11 cellular contexts compared by ENCODE assay signal in the genomic region with DNA sequence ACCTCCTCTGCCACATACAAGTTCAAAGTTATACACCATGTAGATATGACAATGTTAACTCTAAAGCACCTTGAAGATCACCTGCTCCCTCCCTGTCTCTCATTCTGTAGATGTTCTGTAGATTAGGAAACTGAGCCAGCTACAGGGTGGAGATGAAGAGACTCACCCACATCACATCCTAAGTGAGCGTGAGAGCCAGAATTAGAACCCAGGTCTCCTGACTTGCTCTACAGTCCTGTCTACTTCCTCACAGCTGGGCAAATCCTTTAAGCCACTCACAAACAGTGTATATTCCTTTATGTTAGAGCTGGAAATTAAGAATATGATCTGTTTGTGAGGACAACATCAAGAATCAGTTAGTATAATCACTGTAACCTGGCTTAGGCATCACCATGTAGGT. TPM values are rescaled to one million over a fixed set of nuclear protein-coding genes. Genes with fewer than 3 reads are reported as not detected.
DNase-seq lines count a peak whose midpoint lies in the region; ATAC-seq, FAIRE-seq and TF ChIP-seq lines count a peak whose summit lies in the region.
"Had no signal": no experiment of that assay in that cellular context is flagged by ENCODE, and none has a peak within 500 bp of the region (broad histone marks: within the 10 kb centered on the region; RNA-seq: fewer than 3 reads in every experiment).

No MANE protein-coding gene starts in this region.

- H3K27ac Mint-ChIP-seq in T-helper 1 cell treated with Interleukin-12 subunit alpha and Interleukin-12 subunit beta and Interleukin-4 antibody, amounts not matched to agents 30 μg/mL and 1 μg/mL, for 36 hours: no peak overlapping the region
- peak overlapping the region; percentile 82 for H3K27ac Mint-ChIP-seq in activated naive CD8-positive, alpha-beta T cell
- H3K27ac Mint-ChIP-seq in stimulated activated naive CD8-positive, alpha-beta T cell treated with anti-CD3 and anti-CD28 coated beads, Interleukin-15, amount 100 ng/mL, for 72 hours: no peak overlapping the region

- ATAC-seq in stimulated activated naive CD8-positive, alpha-beta T cell treated with anti-CD3 and anti-CD28 coated beads, Interleukin-15, amount 100 ng/mL, for 72 hours: no peak

- H3K27me3 Mint-ChIP-seq in T-helper 1 cell treated with Interleukin-12 subunit alpha and Interleukin-12 subunit beta and Interleukin-4 antibody, amounts not matched to agents 30 μg/mL and 1 μg/mL, for 36 hours (ENCODE audit: low read depth): peaks cover 4% of the 10 kb centered on the region
- H3K27me3 Mint-ChIP-seq in activated naive CD8-positive, alpha-beta T cell: no peaks in the 10 kb centered on the region
- no peaks in the 10 kb centered on the region for H3K27me3 Mint-ChIP-seq in stimulated activated naive CD8-positive, alpha-beta T cell treated with anti-CD3 and anti-CD28 coated beads, Interleukin-15, amount 100 ng/mL, for 72 hours

- H3K36me3 ChIP-seq in keratinocyte (ENCODE audit: control insufficient read depth in 2 of 2, extremely low read depth in 1 of 2, insufficient read depth in 2 of 2, low read length in 2 of 2): peaks cover 5 to 8% of the 10 kb centered on the region in 2 experiments
- no peaks in the 10 kb centered on the region for H3K36me3 ChIP-seq in effector memory CD4-positive, alpha-beta T cell (ENCODE audit: control insufficient read depth, insufficient read depth, low read length)

- dilution Hi-C loops in keratinocyte (cut with MboI; ENCODE audit: extremely low pct_ligation_motif_present, low sequenced_read_pairs): no loop called here

- no peak overlapping the region for H2AFZ ChIP-seq in keratinocyte (ENCODE audit: control insufficient read depth, low read length)

- H3K9me3 ChIP-seq in keratinocyte (ENCODE audit: control insufficient read depth, low read depth, low read length): no peaks in the 10 kb centered on the region
- H3K9me3 ChIP-seq in effector memory CD4-positive, alpha-beta T cell (ENCODE audit: control insufficient read depth, low read length): no peaks in the 10 kb centered on the region

- no peak for TF ChIP-seq CTCF in keratinocyte (optimal IDR thresholded peaks at IDR 0.05 in 1 of 3, IDR thresholded peaks at IDR 0.05 in 1 of 3, conservative IDR thresholded peaks at IDR 0.05 in 1 of 3; ENCODE audit: extremely low read depth in 1 of 3, insufficient read depth in 2 of 3, low read length in 3 of 3)

- H3K9me1 ChIP-seq in keratinocyte (ENCODE audit: control insufficient read depth, extremely low read depth, insufficient read depth, low read length): peaks cover 2% of the 10 kb centered on the region

- DNase-seq in T-helper 1 cell (no peak), keratinocyte (ENCODE audit: low read depth, low spot score) (no peak), hypothalamus (lab: John Stamatoyannopoulos, UW) (no peak), NCI-H510A (lab: John Stamatoyannopoulos, UW) (no peak)
- DNase-seq in stimulated activated naive CD8-positive, alpha-beta T cell treated with anti-CD3 and anti-CD28 coated beads, Interleukin-15, amount 100 ng/mL, for 72 hours: no peak
- DNase-seq in effector memory CD4-positive, alpha-beta T cell: no peak
- DNase-seq: effector CD8-positive, alpha-beta T cell; NCI-H2029 had no signal

- H4K20me1 ChIP-seq in keratinocyte (ENCODE audit: control insufficient read depth, extremely low read depth, insufficient read depth, low read length): no peaks in the 10 kb centered on the region

- H3K4me1 Mint-ChIP-seq in T-helper 1 cell treated with Interleukin-12 subunit alpha and Interleukin-12 subunit beta and Interleukin-4 antibody, amounts not matched to agents 30 μg/mL and 1 μg/mL, for 36 hours (ENCODE audit: low read depth): peaks cover 37% of the 10 kb centered on the region
- peaks cover 60% of the 10 kb centered on the region for H3K4me1 Mint-ChIP-seq in activated naive CD8-positive, alpha-beta T cell (ENCODE audit: low read depth)
- peaks cover 49% of the 10 kb centered on the region for H3K4me1 Mint-ChIP-seq in stimulated activated naive CD8-positive, alpha-beta T cell treated with anti-CD3 and anti-CD28 coated beads, Interleukin-15, amount 100 ng/mL, for 72 hours

- peaks cover 18% of the 10 kb centered on the region for H3K4me1 ChIP-seq in keratinocyte (ENCODE audit: control insufficient read depth, extremely low read depth, insufficient read depth, low read length)
- H3K4me1 ChIP-seq in effector memory CD4-positive, alpha-beta T cell (ENCODE audit: control insufficient read depth, insufficient read depth, low read length, poor library complexity, severe bottlenecking): peaks cover 17% of the 10 kb centered on the region

- FAIRE-seq in keratinocyte (lab: Jason Lieb, UNC): no peak
- FAIRE-seq: A204.1 had no signal

- H3K27ac ChIP-seq in keratinocyte (ENCODE audit: control insufficient read depth, insufficient read depth, low read length): no peak overlapping the region
- H3K27ac ChIP-seq in effector memory CD4-positive, alpha-beta T cell (ENCODE audit: insufficient read depth, low read length, poor library complexity, severe bottlenecking): no peak overlapping the region

- peaks cover 22% of the 10 kb centered on the region for H3K79me2 ChIP-seq in keratinocyte (ENCODE audit: control insufficient read depth, insufficient read depth, low read length)

- no peak overlapping the region for H3K9ac ChIP-seq in keratinocyte (ENCODE audit: control insufficient read depth, extremely low read depth, insufficient read depth, low read length)

- H3K4me3 ChIP-seq in keratinocyte (ENCODE audit: control insufficient read depth in 2 of 3, extremely low read depth in 1 of 3, insufficient read depth in 2 of 3, low read depth in 1 of 3, low read length in 3 of 3): no peak overlapping the region
- no peak overlapping the region for H3K4me3 ChIP-seq in effector memory CD4-positive, alpha-beta T cell (ENCODE audit: insufficient read depth, low read depth, low read length, poor library complexity, severe bottlenecking)

- peaks cover 17% of the 10 kb centered on the region for H3K36me3 Mint-ChIP-seq in T-helper 1 cell treated with Interleukin-12 subunit alpha and Interleukin-12 subunit beta and Interleukin-4 antibody, amounts not matched to agents 30 μg/mL and 1 μg/mL, for 36 hours (ENCODE audit: low read depth)
- peaks cover 2% of the 10 kb centered on the region for H3K36me3 Mint-ChIP-seq in activated naive CD8-positive, alpha-beta T cell

- no peaks in the 10 kb centered on the region for H3K27me3 ChIP-seq in keratinocyte (ENCODE audit: control insufficient read depth, extremely low read depth, insufficient read depth, low read length)
- H3K27me3 ChIP-seq in effector memory CD4-positive, alpha-beta T cell (replicated peaks; ENCODE audit: control insufficient read depth, insufficient read depth, low read length, poor library complexity, severe bottlenecking): no peaks in the 10 kb centered on the region

- no peaks in the 10 kb centered on the region for H3K9me3 Mint-ChIP-seq in T-helper 1 cell treated with Interleukin-12 subunit alpha and Interleukin-12 subunit beta and Interleukin-4 antibody, amounts not matched to agents 30 μg/mL and 1 μg/mL, for 36 hours
- H3K9me3 Mint-ChIP-seq in activated naive CD8-positive, alpha-beta T cell (ENCODE audit: low read depth): no peaks in the 10 kb centered on the region
- no peaks in the 10 kb centered on the region for H3K9me3 Mint-ChIP-seq in stimulated activated naive CD8-positive, alpha-beta T cell treated with anti-CD3 and anti-CD28 coated beads, Interleukin-15, amount 100 ng/mL, for 72 hours

- peak overlapping the region; percentile 79 for H3K4me2 ChIP-seq in keratinocyte (ENCODE audit: control insufficient read depth, extremely low read depth, insufficient read depth, low read depth, low read length)

- H3K4me3 Mint-ChIP-seq in T-helper 1 cell treated with Interleukin-12 subunit alpha and Interleukin-12 subunit beta and Interleukin-4 antibody, amounts not matched to agents 30 μg/mL and 1 μg/mL, for 36 hours: peak overlapping the region; percentile 88
- peak overlapping the region; percentile 95 for H3K4me3 Mint-ChIP-seq in activated naive CD8-positive, alpha-beta T cell
- peak overlapping the region; percentile 84 to 92 for H3K4me3 Mint-ChIP-seq in stimulated activated naive CD8-positive, alpha-beta T cell treated with anti-CD3 and anti-CD28 coated beads, Interleukin-15, amount 100 ng/mL, for 72 hours

RNA-seq across cellular contexts. Expression of a gene that starts 1.8 kb away (rescaled TPM):
- polyA plus RNA-seq in keratinocyte: 16.2 to 26.1 TPM (median 22.2 TPM) in 3 replicates
- 94.4 TPM for polyA plus RNA-seq in keratinocyte (2011; ENCODE audit: low read depth)
- 15.9 and 18.4 TPM in 2 replicates for polyA plus RNA-seq in keratinocyte (2011; cell fraction: cytosol; rRNA removed)
- polyA plus RNA-seq in keratinocyte (2011; cell fraction: nucleus; rRNA removed): 36.4 and 43.4 TPM in 2 replicates
- 13.3 and 45.4 TPM in 2 replicates for polyA plus RNA-seq in keratinocyte (2012; ENCODE audit: low replicate concordance)
- 6.3 to 24.5 TPM (median 14.3 TPM) in 3 replicates for polyA minus RNA-seq in keratinocyte
- 14.8 TPM for polyA minus RNA-seq in keratinocyte (2011; cell fraction: cytosol; rRNA and poly(A)+ RNA removed)
- 14.1 and 23.2 TPM in 2 replicates for polyA minus RNA-seq in keratinocyte (2011; cell fraction: nucleus; rRNA and poly(A)+ RNA removed)
